In genomic region chr5:137754236-137754960, GRCh38 we compare ENCODE assay signal across 8 cellular contexts. TPM values are rescaled to one million over a fixed set of nuclear protein-coding genes. Genes with fewer than 3 reads are reported as not detected.
DNase-seq lines count a peak whose midpoint lies in the region; ATAC-seq and TF ChIP-seq lines count a peak whose summit lies in the region.

HNRNPA0 (minus strand) TSS chr5:137754363; CDS start chr5:137754066, 297 bp downstream.

- H3K27me3 Mint-ChIP-seq in activated naive CD8-positive, alpha-beta T cell treated with anti-CD3 and anti-CD28 coated beads, Interleukin-2, amount 50 U/mL, for 24 hours: no peaks in the 10 kb centered on the region
- peaks cover 15% of the 10 kb centered on the region for H3K27me3 Mint-ChIP-seq in type B pancreatic cell

- DNase-seq in NCI-H1417 treated with DMSO at 0.1 percent for 48 hours (lab: John Stamatoyannopoulos, UW) (peak; percentile 78), SW480 (ENCODE audit: low spot score) (peak; percentile 97), cardiac septum (ENCODE audit: low spot score) (peak; percentile 98), pons (ENCODE audit: low spot score) (peak; percentile 97), type B pancreatic cell (ENCODE audit: extremely low spot score, unreplicated experiment) (peak; percentile 96)
- DNase-seq in activated naive CD8-positive, alpha-beta T cell treated with anti-CD3 and anti-CD28 coated beads, Interleukin-2, amount 50 U/mL, for 24 hours: peak; percentile 97

- no peaks in the 10 kb centered on the region for H3K9me3 Mint-ChIP-seq in activated naive CD8-positive, alpha-beta T cell treated with anti-CD3 and anti-CD28 coated beads, Interleukin-2, amount 50 U/mL, for 24 hours
- no peaks in the 10 kb centered on the region for H3K9me3 Mint-ChIP-seq in type B pancreatic cell

- peaks cover 37% of the 10 kb centered on the region for H3K36me3 Mint-ChIP-seq in activated naive CD8-positive, alpha-beta T cell treated with anti-CD3 and anti-CD28 coated beads, Interleukin-2, amount 50 U/mL, for 24 hours (ENCODE audit: low read depth)
- peaks cover 18% of the 10 kb centered on the region for H3K36me3 Mint-ChIP-seq in type B pancreatic cell

- H3K4me1 Mint-ChIP-seq in activated naive CD8-positive, alpha-beta T cell treated with anti-CD3 and anti-CD28 coated beads, Interleukin-2, amount 50 U/mL, for 24 hours: peaks cover 33% of the 10 kb centered on the region
- H3K4me1 Mint-ChIP-seq in type B pancreatic cell (ENCODE audit: unreplicated experiment): peaks cover 14% of the 10 kb centered on the region

- intact Hi-C loops in cardiac septum (cut with DNase I): loop anchor here (10.0 kb wide), 1 partner anchor 380 kb away; the partner anchor contains the start of gene NME5

- H3K4me3 Mint-ChIP-seq in activated naive CD8-positive, alpha-beta T cell treated with anti-CD3 and anti-CD28 coated beads, Interleukin-2, amount 50 U/mL, for 24 hours: peak within 1 kb of the TSS; percentile 89
- H3K4me3 Mint-ChIP-seq in type B pancreatic cell: peak within 1 kb of the TSS; percentile 100

- peak; percentile 77 for ATAC-seq in HG02763 (IDR thresholded peaks at IDR 0.05; ENCODE audit: unreplicated experiment)
- ATAC-seq in activated naive CD8-positive, alpha-beta T cell treated with anti-CD3 and anti-CD28 coated beads, Interleukin-2, amount 50 U/mL, for 24 hours: peak; percentile 91

- H3K27ac Mint-ChIP-seq in activated naive CD8-positive, alpha-beta T cell treated with anti-CD3 and anti-CD28 coated beads, Interleukin-2, amount 50 U/mL, for 24 hours: peak within 1 kb of the TSS; percentile 99
- peak within 1 kb of the TSS; percentile 100 for H3K27ac Mint-ChIP-seq in type B pancreatic cell

- TF ChIP-seq CTCF in GM12872 (IDR thresholded peaks at IDR 0.05; ENCODE audit: insufficient read depth, low read depth, low read length): 0 out of 3 replicates have a peak, but pooled peaks have one; percentile 8
- TF ChIP-seq CTCF in type B pancreatic cell (conservative IDR thresholded peaks at IDR 0.05): no peak

RNA-seq across cellular contexts. Expression of gene HNRNPA0, which starts in this region (rescaled TPM):
- total RNA-seq in cardiac septum: 20.0 TPM
- total RNA-seq in type B pancreatic cell (ENCODE audit: low replicate concordance): 50.4 and 67.0 TPM in 2 replicates

Comparison
In these comparisons a context has a peak if more than half of its experiments do, and no peak if none do; other contexts are left out.
1. Peak in every context shown above with its lines: DNase-seq and ATAC-seq.